Comparison of ENCODE assay signal across 21 cellular contexts in the genomic region with DNA sequence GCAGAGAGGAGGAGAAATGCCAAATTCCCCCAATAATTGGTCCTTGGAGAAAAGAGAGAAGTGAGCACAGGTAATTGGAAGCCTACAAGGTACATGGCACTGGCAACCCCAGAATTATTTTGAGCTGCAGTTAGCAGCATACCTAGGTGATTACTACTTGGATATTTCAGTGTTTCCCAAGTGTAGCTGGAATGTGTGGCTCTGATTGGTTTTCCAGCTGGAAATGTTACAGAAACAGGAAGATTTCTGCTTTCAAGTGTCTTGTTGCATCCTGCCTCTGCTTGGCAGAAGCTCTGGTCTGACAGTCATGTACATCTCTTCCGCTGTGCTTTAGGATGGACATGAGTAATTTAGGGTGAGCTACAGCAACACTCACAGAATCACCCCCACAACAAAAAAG.
DNase-seq lines count a peak whose midpoint lies in the region; TF ChIP-seq lines count a peak whose summit lies in the region.
"Had no signal": no experiment of that assay in that cellular context is flagged by ENCODE, and none has a peak within 500 bp of the region (broad histone marks: within the 10 kb centered on the region; RNA-seq: fewer than 3 reads in every experiment).

No MANE protein-coding gene starts in this region.

- H4K20me1 ChIP-seq in mammary epithelial cell (ENCODE audit: insufficient read depth, low read length), result no peaks in the 10 kb centered on the region

- H3K36me3 ChIP-seq in mammary epithelial cell (ENCODE audit: insufficient read depth, low read length), result no peaks in the 10 kb centered on the region
- H3K36me3 ChIP-seq: neutrophil, tibial nerve had no signal

- H3K79me2 ChIP-seq in mammary epithelial cell (ENCODE audit: insufficient read depth, low read length), result no peaks in the 10 kb centered on the region
- H3K79me2 ChIP-seq: hepatocyte had no signal

- peak overlapping the region; percentile 51 for H2AFZ ChIP-seq in mammary epithelial cell (ENCODE audit: low read depth, low read length)
- H2AFZ ChIP-seq: hepatocyte had no signal

- no peaks in the 10 kb centered on the region for H3K27me3 ChIP-seq in mammary epithelial cell (ENCODE audit: insufficient read depth, low read length)
- H3K27me3 ChIP-seq: hepatocyte, neutrophil, tibial nerve had no signal

- no peak overlapping the region for H3K4me3 ChIP-seq in mammary epithelial cell (replicated peaks in 1 of 3; ENCODE audit: insufficient read depth in 1 of 3, low read depth in 2 of 3, low read length in 3 of 3)
- H3K4me3 ChIP-seq: hepatocyte, tibial nerve had no signal

- dilution Hi-C loops in mammary epithelial cell (cut with HindIII; ENCODE audit: low sequenced_read_pairs), result no loop called here

- DNase-seq in AG08395 (ENCODE audit: low spot score) (peak; percentile 38), HS-5 (ENCODE audit: low read depth) (peak; percentile 11), mammary epithelial cell (peak; percentile 85), kidney glomerular epithelial cell (lab: John Stamatoyannopoulos, UW) (peak; percentile 15), GDM1 (lab: John Stamatoyannopoulos, UW) (no peak), mucosa of gallbladder (ENCODE audit: low spot score) (no peak), AG08396 (ENCODE audit: low spot score) (no peak)
- DNase-seq in activated CD8-positive, alpha-beta memory T cell treated with anti-CD3 and anti-CD28 coated beads, Interleukin-2, amount 50 U/mL, for 48 hours, result no peak
- DNase-seq: activated CD4-positive, alpha-beta memory T cell treated with anti-CD3 and anti-CD28 coated beads, Interleukin-2, amount 10 ng/mL, durations not matched to agents 7 days and 5 days; activated effector memory CD4-positive, alpha-beta T cell treated with anti-CD3 and anti-CD28 coated beads, Interleukin-2, amount 50 U/mL, for 16 hours; activated T-cell treated with anti-CD3 and anti-CD28 coated beads for 4 hours; C1 segment of cervical spinal cord; foreskin melanocyte; KBM-7; NCI-H2171 treated with DMSO at 0.1 percent for 48 hours; NCI-H774; stimulated activated CD4-positive, alpha-beta T cell treated with anti-CD3 and anti-CD28 coated beads, Interleukin-12 subunit alpha, Interleukin-12 subunit beta, amount 100 ng/mL, for 4 hours; T1000 had no signal

- no peak overlapping the region for H3K9ac ChIP-seq in mammary epithelial cell (ENCODE audit: insufficient read depth, low read length)

- intact Hi-C loops in mammary epithelial cell (cut with micrococcal nuclease), result no loop called here

- BruUV-seq in mammary epithelial cell (replicated peaks; lab: Mats Ljungman, UMichigan), result no TSS peak

- H3K4me1 ChIP-seq in mammary epithelial cell (ENCODE audit: insufficient read depth, low read length), result peaks cover 21% of the 10 kb centered on the region

- in situ Hi-C loops in mammary epithelial cell (cut with MboI; ENCODE audit: low sequenced_read_pairs in 2 of 2), result no loop called here

- TF ChIP-seq CTCF in mammary epithelial cell (conservative IDR thresholded peaks at IDR 0.05 in 1 of 2, IDR thresholded peaks at IDR 0.05 in 1 of 2; ENCODE audit: extremely low read depth in 1 of 2, insufficient read depth in 1 of 2, low read depth in 1 of 2, low read length in 2 of 2), result no peak

- H3K9me3 ChIP-seq in mammary epithelial cell (replicated peaks; ENCODE audit: insufficient read depth, low read length), result no peaks in the 10 kb centered on the region
- H3K9me3 ChIP-seq: neutrophil had no signal

- CTCF ChIA-PET in mammary epithelial cell (lab: Charles Lee; ENCODE audit: low non-redundant PET), result no interaction called here

- 0% methylated on average over 1 of the region's 1 CpG for WGBS in mammary epithelial cell (ENCODE audit: low coverage, missing lambda C conversion rate)

- peak overlapping the region; percentile 33 for H3K27ac ChIP-seq in mammary epithelial cell (ENCODE audit: insufficient read depth, low read depth, low read length)
- H3K27ac ChIP-seq: hepatocyte, neutrophil, tibial nerve had no signal

- peak overlapping the region; percentile 28 for H3K4me2 ChIP-seq in mammary epithelial cell (ENCODE audit: insufficient read depth, low read depth, low read length)
- H3K4me2 ChIP-seq: hepatocyte had no signal

Comparison
In these comparisons a context has a peak if more than half of its experiments do, and no peak if none do; other contexts are left out.
1. DNase-seq: peak in AG08395 (single experiment), HS-5 (single experiment), mammary epithelial cell (single experiment) and kidney glomerular epithelial cell (single experiment); none in GDM1 (single experiment), mucosa of gallbladder (single experiment), activated CD8-positive, alpha-beta memory T cell treated with anti-CD3 and anti-CD28 coated beads, Interleukin-2, amount 50 U/mL, for 48 hours (single experiment) and AG08396 (single experiment).